ENCODE assay signal across 15 cellular contexts in genomic region chr14:91263329-91263728, GRCh38. TPM values are rescaled to one million over a fixed set of nuclear protein-coding genes. Genes with fewer than 3 reads are reported as not detected.
DNase-seq lines count a peak whose midpoint lies in the region; ATAC-seq and TF ChIP-seq lines count a peak whose summit lies in the region.
"Had no signal": no experiment of that assay in that cellular context is flagged by ENCODE, and none has a peak within 500 bp of the region (broad histone marks: within the 10 kb centered on the region; RNA-seq: fewer than 3 reads in every experiment).

No MANE protein-coding gene starts in this region.

- H3K4me1 ChIP-seq in esophagus squamous epithelium: peaks cover 19 to 56% (median 20%) of the 10 kb centered on the region in 3 donors
- H3K4me1 ChIP-seq in SK-N-SH (ENCODE audit: control insufficient read depth in 1 of 2, insufficient read depth in 2 of 2, low read depth in 1 of 2, low read length in 1 of 2): peaks cover 0 to 1% of the 10 kb centered on the region in 2 experiments; a peak in 1 of 4 replicates

- DNase-seq in activated CD4-positive, alpha-beta T cell treated with anti-CD3 and anti-CD28 coated beads, Interleukin-2, amount 10 ng/mL, durations not matched to agents 7 days and 5 days: no peak
- DNase-seq in activated CD4-positive, alpha-beta T cell treated with anti-CD3 and anti-CD28 coated beads, Interleukin-2, amount 50 U/mL, for 4 hours: no peak
- no peak for DNase-seq in activated CD4-positive, alpha-beta memory T cell treated with anti-CD3 and anti-CD28 coated beads for 36 hours
- DNase-seq in esophagus squamous epithelium (lab: John Stamatoyannopoulos, UW) (no peak), NCI-H446 (lab: John Stamatoyannopoulos, UW) (no peak), HEK293T (ENCODE audit: extremely low spot score) (no peak), SK-N-SH (no peak)
- DNase-seq in stimulated activated effector memory CD8-positive, alpha-beta T cell treated with anti-CD3 and anti-CD28 coated beads, Interleukin-12 subunit alpha, Interleukin-12 subunit beta, amount 100 ng/mL, for 72 hours (ENCODE audit: low spot score in 2 of 2): no peak
- DNase-seq: GM23248; NCI-H146; nucleus accumbens; OCI-M1; stimulated activated CD4-positive, alpha-beta T cell treated with anti-CD3 and anti-CD28 coated beads, Interleukin-4, amount 100 ng/mL, for 24 hours had no signal

- no peak for TF ChIP-seq EP300 in SK-N-SH (IDR thresholded peaks at IDR 0.05; ENCODE audit: borderline replicate concordance in 1 of 2, low read depth in 1 of 2, low read length in 1 of 2)

- TF ChIP-seq RAD21 in SK-N-SH (IDR thresholded peaks at IDR 0.05; ENCODE audit: low read length): no peak

- H3K79me2 ChIP-seq in SK-N-SH (ENCODE audit: insufficient read depth): no peaks in the 10 kb centered on the region

- H3K27me3 Mint-ChIP-seq in activated CD4-positive, alpha-beta T cell treated with anti-CD3 and anti-CD28 coated beads, Interleukin-2, amount 10 ng/mL, durations not matched to agents 7 days and 5 days: no peaks in the 10 kb centered on the region
- no peaks in the 10 kb centered on the region for H3K27me3 Mint-ChIP-seq in activated CD4-positive, alpha-beta memory T cell treated with anti-CD3 and anti-CD28 coated beads for 36 hours

- H3K27ac Mint-ChIP-seq in activated CD4-positive, alpha-beta T cell treated with anti-CD3 and anti-CD28 coated beads, Interleukin-2, amount 10 ng/mL, durations not matched to agents 7 days and 5 days: peak overlapping the region; percentile 81
- H3K27ac Mint-ChIP-seq in activated CD4-positive, alpha-beta memory T cell treated with anti-CD3 and anti-CD28 coated beads for 36 hours: no peak overlapping the region
- H3K27ac Mint-ChIP-seq in stimulated activated effector memory CD8-positive, alpha-beta T cell treated with anti-CD3 and anti-CD28 coated beads, Interleukin-12 subunit alpha, Interleukin-12 subunit beta, amount 100 ng/mL, for 72 hours: peak overlapping the region; percentile 53

- H3K27me3 ChIP-seq in esophagus squamous epithelium: peaks cover 0 to 10% (median 0%) of the 10 kb centered on the region in 4 donors
- H3K27me3 ChIP-seq in SK-N-SH (ENCODE audit: insufficient read depth): no peaks in the 10 kb centered on the region

- no peaks in the 10 kb centered on the region for H3F3A ChIP-seq in SK-N-SH (replicated peaks; ENCODE audit: insufficient read depth)

- peak overlapping the region; percentile 63 for H3K4me3 Mint-ChIP-seq in activated CD4-positive, alpha-beta T cell treated with anti-CD3 and anti-CD28 coated beads, Interleukin-2, amount 10 ng/mL, durations not matched to agents 7 days and 5 days
- H3K4me3 Mint-ChIP-seq in activated CD4-positive, alpha-beta memory T cell treated with anti-CD3 and anti-CD28 coated beads for 36 hours: peak overlapping the region; percentile 59
- H3K4me3 Mint-ChIP-seq in stimulated activated effector memory CD8-positive, alpha-beta T cell treated with anti-CD3 and anti-CD28 coated beads, Interleukin-12 subunit alpha, Interleukin-12 subunit beta, amount 100 ng/mL, for 72 hours: peak overlapping the region; percentile 74

- H4K20me1 ChIP-seq in SK-N-SH (ENCODE audit: insufficient read depth): no peaks in the 10 kb centered on the region

- intact Hi-C loops in activated CD4-positive, alpha-beta memory T cell treated with anti-CD3 and anti-CD28 coated beads for 36 hours (cut with micrococcal nuclease): loop anchor here (5.0 kb wide), 1 partner anchor 36 kb away; no protein-coding TSS in a partner anchor
- intact Hi-C loops in esophagus squamous epithelium (cut with DNase I): no loop called here

- POLR2A ChIA-PET in activated CD4-positive, alpha-beta T cell treated with anti-CD3 and anti-CD28 coated beads, Interleukin-2, amount 10 ng/mL, durations not matched to agents 7 days and 5 days (lab: Charles Lee): no interaction called here
- POLR2A ChIA-PET in activated CD4-positive, alpha-beta memory T cell treated with anti-CD3 and anti-CD28 coated beads for 36 hours (lab: Charles Lee): no interaction called here
- POLR2A ChIA-PET in HEK293T (lab: Yijun Ruan, JAX) (no interaction called here), SK-N-SH (lab: Yijun Ruan, JAX) (no interaction called here)

- H2AFZ ChIP-seq in SK-N-SH (ENCODE audit: low read depth): no peak overlapping the region

- no peak overlapping the region for H3K9ac ChIP-seq in SK-N-SH

- no peaks in the 10 kb centered on the region for H3K36me3 ChIP-seq in esophagus squamous epithelium
- no peaks in the 10 kb centered on the region for H3K36me3 ChIP-seq in SK-N-SH (replicated peaks in 1 of 2; ENCODE audit: control insufficient read depth in 1 of 2, insufficient read depth in 2 of 2, low read length in 1 of 2)
- H3K36me3 ChIP-seq: tibial nerve had no signal

- no peak for TF ChIP-seq POLR2A in esophagus squamous epithelium (IDR thresholded peaks at IDR 0.05)

- no peaks in the 10 kb centered on the region for H3K9me3 Mint-ChIP-seq in activated CD4-positive, alpha-beta T cell treated with anti-CD3 and anti-CD28 coated beads, Interleukin-2, amount 10 ng/mL, durations not matched to agents 7 days and 5 days
- H3K9me3 Mint-ChIP-seq in activated CD4-positive, alpha-beta memory T cell treated with anti-CD3 and anti-CD28 coated beads for 36 hours: no peaks in the 10 kb centered on the region
- H3K9me3 Mint-ChIP-seq in stimulated activated effector memory CD8-positive, alpha-beta T cell treated with anti-CD3 and anti-CD28 coated beads, Interleukin-12 subunit alpha, Interleukin-12 subunit beta, amount 100 ng/mL, for 72 hours: no peaks in the 10 kb centered on the region

- H3K27ac ChIP-seq in esophagus squamous epithelium (peak overlapping the region in 3 of 4 donors; percentile 71 to 84 (median 78)), SK-N-SH (ENCODE audit: low read depth in 2 of 2, low read length in 1 of 2) (no peak overlapping the region)
- H3K27ac ChIP-seq: GM23248, tibial nerve had no signal

- H3K36me3 Mint-ChIP-seq in activated CD4-positive, alpha-beta T cell treated with anti-CD3 and anti-CD28 coated beads, Interleukin-2, amount 10 ng/mL, durations not matched to agents 7 days and 5 days (ENCODE audit: low read depth): peaks cover 30% of the 10 kb centered on the region
- H3K36me3 Mint-ChIP-seq in activated CD4-positive, alpha-beta memory T cell treated with anti-CD3 and anti-CD28 coated beads for 36 hours: peaks cover 2% of the 10 kb centered on the region
- peaks cover 69% of the 10 kb centered on the region for H3K36me3 Mint-ChIP-seq in stimulated activated effector memory CD8-positive, alpha-beta T cell treated with anti-CD3 and anti-CD28 coated beads, Interleukin-12 subunit alpha, Interleukin-12 subunit beta, amount 100 ng/mL, for 72 hours

- peak overlapping the region in 2 of 4 donors; percentile 37 to 74 for H3K4me3 ChIP-seq in esophagus squamous epithelium
- no peak overlapping the region for H3K4me3 ChIP-seq in SK-N-SH (ENCODE audit: low read depth in 2 of 2, low read length in 1 of 2)

- H3K9me2 ChIP-seq in SK-N-SH: no peaks in the 10 kb centered on the region

- CTCF ChIA-PET in activated CD4-positive, alpha-beta T cell treated with anti-CD3 and anti-CD28 coated beads, Interleukin-2, amount 10 ng/mL, durations not matched to agents 7 days and 5 days (lab: Charles Lee): interaction anchor here (0.6 to 2.3 kb wide), 3 partner anchors 14 to 87 kb away, joined by 3 to 6 read pairs (median 3); no protein-coding TSS in a partner anchor
- CTCF ChIA-PET in activated CD4-positive, alpha-beta memory T cell treated with anti-CD3 and anti-CD28 coated beads for 36 hours (lab: Charles Lee): interaction anchor here (1.0 to 1.3 kb wide), 3 partner anchors 8 to 90 kb away, joined by 3 to 4 read pairs (median 4); no protein-coding TSS in a partner anchor
- CTCF ChIA-PET in HEK293T (lab: Yijun Ruan, JAX): no interaction called here
- CTCF ChIA-PET in SK-N-SH (lab: Yijun Ruan, JAX): interaction anchor here (1.1 to 2.5 kb wide), 2 partner anchors 15 to 86 kb away, joined by 3 to 7 read pairs; no protein-coding TSS in a partner anchor

- ATAC-seq in stimulated activated effector memory CD8-positive, alpha-beta T cell treated with anti-CD3 and anti-CD28 coated beads, Interleukin-12 subunit alpha, Interleukin-12 subunit beta, amount 100 ng/mL, for 72 hours: no peak

- TF ChIP-seq CTCF in esophagus squamous epithelium (IDR thresholded peaks at IDR 0.05) (no peak), SK-N-SH (IDR thresholded peaks at IDR 0.05) (no peak)

- WGBS in esophagus squamous epithelium, 2 donors: 58 to 67% methylated on average over 2 of the region's 2 CpGs
- WGBS in SK-N-SH (ENCODE audit: low lambda C conversion rate): 69% methylated on average over 2 of the region's 2 CpGs

- H3K4me2 ChIP-seq in SK-N-SH: no peak overlapping the region

- no peaks in the 10 kb centered on the region for H3K9me3 ChIP-seq in esophagus squamous epithelium
- no peaks in the 10 kb centered on the region for H3K9me3 ChIP-seq in SK-N-SH
- H3K9me3 ChIP-seq: tibial nerve had no signal

- H3K4me1 Mint-ChIP-seq in activated CD4-positive, alpha-beta T cell treated with anti-CD3 and anti-CD28 coated beads, Interleukin-2, amount 10 ng/mL, durations not matched to agents 7 days and 5 days: peaks cover 69% of the 10 kb centered on the region
- H3K4me1 Mint-ChIP-seq in activated CD4-positive, alpha-beta memory T cell treated with anti-CD3 and anti-CD28 coated beads for 36 hours (ENCODE audit: low read depth): peaks cover 60% of the 10 kb centered on the region
- peaks cover 73% of the 10 kb centered on the region for H3K4me1 Mint-ChIP-seq in stimulated activated effector memory CD8-positive, alpha-beta T cell treated with anti-CD3 and anti-CD28 coated beads, Interleukin-12 subunit alpha, Interleukin-12 subunit beta, amount 100 ng/mL, for 72 hours

TF ChIP-seq in HEK293T, 16 proteins besides CTCF, POLR2A, EP300 and RAD21 (continues in another document):
- TF ChIP-seq HDGF (IDR thresholded peaks at IDR 0.05; ENCODE audit: borderline replicate concordance) (no peak), LEF1 (IDR thresholded peaks at IDR 0.05; ENCODE audit: borderline replicate concordance) (no peak), L3MBTL2 (conservative IDR thresholded peaks at IDR 0.05) (no peak), CTBP1 (IDR thresholded peaks at IDR 0.05; ENCODE audit: borderline replicate concordance) (no peak)

RNA-seq across cellular contexts. Expression of gene GPR68, which starts 18.8 kb away (rescaled TPM):
- total RNA-seq in activated CD4-positive, alpha-beta T cell treated with anti-CD3 and anti-CD28 coated beads, Interleukin-2, amount 10 ng/mL, durations not matched to agents 7 days and 5 days: 10 to 100 TPM; 32.7 to 33.0 TPM
- total RNA-seq in activated CD4-positive, alpha-beta memory T cell treated with anti-CD3 and anti-CD28 coated beads for 36 hours: 1 to 10 TPM; 6.5 to 6.9 TPM
- 10 to 100 TPM in 2 of 4 donors, 1 to 10 TPM in 2; 4.0 to 17.5 (median 10.2) TPM for total RNA-seq in esophagus squamous epithelium
- 0.18 and 0.62 TPM in 2 replicates for polyA plus RNA-seq in SK-N-SH (2012; rRNA removed)
- 0.26 and 0.49 TPM in 2 replicates for polyA plus RNA-seq in SK-N-SH (2012; cell fraction: cytosol; rRNA removed)
- 0.63 and 1.2 TPM in 2 replicates for polyA plus RNA-seq in SK-N-SH (2012; cell fraction: nucleus; rRNA removed)
- total RNA-seq: SK-MEL-5 had no signal

Comparison
In these comparisons a context has a peak if more than half of its experiments do, and no peak if none do; other contexts are left out.
1. H3K27ac ChIP-seq: peak in esophagus squamous epithelium (3 of 4); none in SK-N-SH (0 of 2).
2. Peak in every context shown above with its lines, with median percentiles within 50 percentile points of each other: H3K4me3 Mint-ChIP-seq.